8 cellular contexts compared by ENCODE assay signal in genomic region chr19:18117364-18117691, GRCh38. TPM values are rescaled to one million over a fixed set of nuclear protein-coding genes. Genes with fewer than 3 reads are reported as not detected.
DNase-seq lines count a peak whose midpoint lies in the region; ATAC-seq, FAIRE-seq and TF ChIP-seq lines count a peak whose summit lies in the region.

No MANE protein-coding gene starts in this region.

- H3K36me3 Mint-ChIP-seq in activated T-helper 1 cell treated with anti-CD3 and anti-CD28 coated beads, Interleukin-12 subunit alpha, Interleukin-12 subunit beta, Interleukin-2, Interleukin-4 antibody, amounts not matched to agents 30 ng/mL and 10 ng/mL and 1 ng/mL, durations not matched to agents 14 hours and 24 hours and 36 hours (ENCODE audit: low read depth) = peaks cover 3% of the 10 kb centered on the region

- H3K9me3 Mint-ChIP-seq in activated T-helper 1 cell treated with anti-CD3 and anti-CD28 coated beads, Interleukin-12 subunit alpha, Interleukin-12 subunit beta, Interleukin-2, Interleukin-4 antibody, amounts not matched to agents 30 ng/mL and 10 ng/mL and 1 ng/mL, durations not matched to agents 14 hours and 24 hours and 36 hours = no peaks in the 10 kb centered on the region

- peak overlapping the region; percentile 77 for H3K27ac Mint-ChIP-seq in activated T-helper 1 cell treated with anti-CD3 and anti-CD28 coated beads, Interleukin-12 subunit alpha, Interleukin-12 subunit beta, Interleukin-2, Interleukin-4 antibody, amounts not matched to agents 30 ng/mL and 10 ng/mL and 1 ng/mL, durations not matched to agents 14 hours and 24 hours and 36 hours

- no peaks in the 10 kb centered on the region for H3K27me3 ChIP-seq in keratinocyte (ENCODE audit: control insufficient read depth, extremely low read depth, insufficient read depth, low read length)
- no peaks in the 10 kb centered on the region for H3K27me3 ChIP-seq in testis
- H3K27me3 ChIP-seq in aorta (ENCODE audit: control insufficient read depth in 1 of 2, insufficient read depth in 2 of 2, low read length in 1 of 2) = no peaks in the 10 kb centered on the region

- no peak for TF ChIP-seq CTCF in keratinocyte (optimal IDR thresholded peaks at IDR 0.05 in 1 of 3, IDR thresholded peaks at IDR 0.05 in 1 of 3, conservative IDR thresholded peaks at IDR 0.05 in 1 of 3; ENCODE audit: extremely low read depth in 1 of 3, insufficient read depth in 2 of 3, low read length in 3 of 3)
- TF ChIP-seq CTCF in testis (IDR thresholded peaks at IDR 0.05) = no peak

- H2AFZ ChIP-seq in keratinocyte (ENCODE audit: control insufficient read depth, low read length) = peak overlapping the region; percentile 26

- TF ChIP-seq POLR2A in testis (IDR thresholded peaks at IDR 0.05) = no peak

- H3K4me3 ChIP-seq in keratinocyte (ENCODE audit: control insufficient read depth in 2 of 3, extremely low read depth in 1 of 3, insufficient read depth in 2 of 3, low read depth in 1 of 3, low read length in 3 of 3) (peak overlapping the region in 2 of 3 experiments; percentile 23 to 56), testis (peak overlapping the region; percentile 76 to 79), aorta (ENCODE audit: low read length in 2 of 2) (no peak overlapping the region)

- ATAC-seq in HG03342 (IDR thresholded peaks at IDR 0.05; ENCODE audit: unreplicated experiment) (no peak), aorta (ENCODE audit: low FRiP score) (no peak), HG02588 (IDR thresholded peaks at IDR 0.05; ENCODE audit: unreplicated experiment) (no peak)

- no peak overlapping the region for H3K27ac ChIP-seq in keratinocyte (ENCODE audit: control insufficient read depth, insufficient read depth, low read length)
- no peak overlapping the region for H3K27ac ChIP-seq in testis
- no peak overlapping the region for H3K27ac ChIP-seq in aorta (ENCODE audit: low read depth in 1 of 2, low read length in 2 of 2)

- H3K9me1 ChIP-seq in keratinocyte (ENCODE audit: control insufficient read depth, extremely low read depth, insufficient read depth, low read length) = no peaks in the 10 kb centered on the region

- no peaks in the 10 kb centered on the region for H3K79me2 ChIP-seq in keratinocyte (ENCODE audit: control insufficient read depth, insufficient read depth, low read length)

- H4K20me1 ChIP-seq in keratinocyte (ENCODE audit: control insufficient read depth, extremely low read depth, insufficient read depth, low read length) = no peaks in the 10 kb centered on the region

- FAIRE-seq in keratinocyte (lab: Jason Lieb, UNC) = no peak

- no peaks in the 10 kb centered on the region for H3K27me3 Mint-ChIP-seq in activated T-helper 1 cell treated with anti-CD3 and anti-CD28 coated beads, Interleukin-12 subunit alpha, Interleukin-12 subunit beta, Interleukin-2, Interleukin-4 antibody, amounts not matched to agents 30 ng/mL and 10 ng/mL and 1 ng/mL, durations not matched to agents 14 hours and 24 hours and 36 hours (ENCODE audit: insufficient read depth)

- 6 to 14% methylated on average over 11 of the region's 11 CpGs for WGBS in testis, 2 donors
- 5 to 11% methylated on average over 11 of the region's 11 CpGs for WGBS in aorta, 2 donors

- H3K4me1 Mint-ChIP-seq in activated T-helper 1 cell treated with anti-CD3 and anti-CD28 coated beads, Interleukin-12 subunit alpha, Interleukin-12 subunit beta, Interleukin-2, Interleukin-4 antibody, amounts not matched to agents 30 ng/mL and 10 ng/mL and 1 ng/mL, durations not matched to agents 14 hours and 24 hours and 36 hours (ENCODE audit: low read depth) = peaks cover 34% of the 10 kb centered on the region

- H3K4me1 ChIP-seq in keratinocyte (ENCODE audit: control insufficient read depth, extremely low read depth, insufficient read depth, low read length) = peaks cover 10% of the 10 kb centered on the region
- H3K4me1 ChIP-seq in testis = peaks cover 21% of the 10 kb centered on the region
- H3K4me1 ChIP-seq in aorta (ENCODE audit: control insufficient read depth in 1 of 2, insufficient read depth in 2 of 2, low read length in 2 of 2) = no peaks in the 10 kb centered on the region

- H3K9ac ChIP-seq in keratinocyte (ENCODE audit: control insufficient read depth, extremely low read depth, insufficient read depth, low read length) = no peak overlapping the region

- H3K4me2 ChIP-seq in keratinocyte (ENCODE audit: control insufficient read depth, extremely low read depth, insufficient read depth, low read depth, low read length) = peak overlapping the region; percentile 54

- intact Hi-C loops in activated T-helper 1 cell treated with anti-CD3 and anti-CD28 coated beads, Interleukin-12 subunit alpha, Interleukin-12 subunit beta, Interleukin-2, Interleukin-4 antibody, amounts not matched to agents 30 ng/mL and 10 ng/mL and 1 ng/mL, durations not matched to agents 14 hours and 24 hours and 36 hours (cut with micrococcal nuclease) = loop anchor here (1.0 kb wide), 3 partner anchors 13 to 87 kb away; partner anchors contain the start of gene RAB3A
- intact Hi-C loops in testis (cut with DNase I; ENCODE audit: low total_unique reads) = loop anchor here (5.0 to 10.0 kb wide), 2 partner anchors 47 to 135 kb away; no protein-coding TSS in a partner anchor
- intact Hi-C loops in aorta (cut with DNase I) = loop anchor here (5.0 kb wide), 2 partner anchors 35 to 45 kb away; partner anchors contain the start of gene PIK3R2 (in 1 of the 2)

- H3K36me3 ChIP-seq in keratinocyte (ENCODE audit: control insufficient read depth in 2 of 2, extremely low read depth in 1 of 2, insufficient read depth in 2 of 2, low read length in 2 of 2) (no peaks in the 10 kb centered on the region), testis (ENCODE audit: low read depth, missing control alignments) (no peaks in the 10 kb centered on the region), aorta (ENCODE audit: control insufficient read depth in 1 of 2, insufficient read depth in 2 of 2, low read length in 1 of 2) (no peaks in the 10 kb centered on the region)

- H3K4me3 Mint-ChIP-seq in activated T-helper 1 cell treated with anti-CD3 and anti-CD28 coated beads, Interleukin-12 subunit alpha, Interleukin-12 subunit beta, Interleukin-2, Interleukin-4 antibody, amounts not matched to agents 30 ng/mL and 10 ng/mL and 1 ng/mL, durations not matched to agents 14 hours and 24 hours and 36 hours = peak overlapping the region; percentile 77

- DNase-seq in activated CD8-positive, alpha-beta memory T cell treated with anti-CD3 and anti-CD28 coated beads for 24 hours = peak; percentile 62
- no peak for DNase-seq in activated CD8-positive, alpha-beta memory T cell treated with anti-CD3 and anti-CD28 coated beads, Interleukin-2, amount 50 U/mL, for 4 hours
- no peak for DNase-seq in activated T-helper 1 cell treated with anti-CD3 and anti-CD28 coated beads, Interleukin-12 subunit alpha, Interleukin-12 subunit beta, Interleukin-2, Interleukin-4 antibody, amounts not matched to agents 30 ng/mL and 10 ng/mL and 1 ng/mL, durations not matched to agents 14 hours and 24 hours and 36 hours (ENCODE audit: low spot score)
- DNase-seq in keratinocyte (ENCODE audit: low read depth, low spot score) (no peak), testis (no peak), aorta (no peak)

- dilution Hi-C loops in keratinocyte (cut with MboI; ENCODE audit: extremely low pct_ligation_motif_present, low sequenced_read_pairs) = no loop called here

- no peaks in the 10 kb centered on the region for H3K9me3 ChIP-seq in keratinocyte (ENCODE audit: control insufficient read depth, low read depth, low read length)
- no peaks in the 10 kb centered on the region for H3K9me3 ChIP-seq in testis
- no peaks in the 10 kb centered on the region for H3K9me3 ChIP-seq in aorta (ENCODE audit: control insufficient read depth, low read length)

RNA-seq across cellular contexts. Expression of gene MAST3, which starts 19.8 kb away (rescaled TPM):
- 16.5 and 17.6 TPM in 2 replicates for total RNA-seq in activated T-helper 1 cell treated with anti-CD3 and anti-CD28 coated beads, Interleukin-12 subunit alpha, Interleukin-12 subunit beta, Interleukin-2, Interleukin-4 antibody, amounts not matched to agents 30 ng/mL and 10 ng/mL and 1 ng/mL, durations not matched to agents 14 hours and 24 hours and 36 hours
- polyA plus RNA-seq in keratinocyte = 0.73 to 1.4 TPM (median 0.76 TPM) in 3 replicates
- 1.8 TPM for polyA plus RNA-seq in keratinocyte (2011; ENCODE audit: low read depth)
- 0.86 and 1.5 TPM in 2 replicates for polyA plus RNA-seq in keratinocyte (2011; cell fraction: cytosol; rRNA removed)
- polyA plus RNA-seq in keratinocyte (2011; cell fraction: nucleus; rRNA removed) = 3.7 and 4.3 TPM in 2 replicates
- 1.9 and 2.3 TPM in 2 replicates for polyA plus RNA-seq in keratinocyte (2012; ENCODE audit: low replicate concordance)
- 1.6 to 7.7 TPM (median 2.5 TPM) in 3 replicates for polyA minus RNA-seq in keratinocyte
- polyA minus RNA-seq in keratinocyte (2011; cell fraction: cytosol; rRNA and poly(A)+ RNA removed) = 5.0 TPM
- 4.4 and 5.1 TPM in 2 replicates for polyA minus RNA-seq in keratinocyte (2011; cell fraction: nucleus; rRNA and poly(A)+ RNA removed)
- 10 to 100 TPM in 1 of 2 donors, 1 to 10 TPM in 1; 9.7 to 11.2 TPM for total RNA-seq in testis
- polyA plus RNA-seq in testis (ENCODE audit: insufficient read depth, low read depth, low replicate concordance) = 5.0 TPM
- 10 to 100 TPM; 21.5 to 25.2 TPM for total RNA-seq in aorta
- 10 to 100 TPM in 1 of 2 donors, 1 to 10 TPM in 1; 4.4 to 32.7 TPM for polyA plus RNA-seq in aorta

RNA-seq across cellular contexts. Expression of gene IL12RB1, which starts 30.6 kb away (rescaled TPM):
- 44.5 and 47.5 TPM in 2 replicates for total RNA-seq in activated T-helper 1 cell treated with anti-CD3 and anti-CD28 coated beads, Interleukin-12 subunit alpha, Interleukin-12 subunit beta, Interleukin-2, Interleukin-4 antibody, amounts not matched to agents 30 ng/mL and 10 ng/mL and 1 ng/mL, durations not matched to agents 14 hours and 24 hours and 36 hours
- polyA plus RNA-seq in keratinocyte (0.09 TPM in 1 of 3 replicates, not detected in the others), testis (ENCODE audit: insufficient read depth, low read depth, low replicate concordance) (1.8 TPM), aorta (under 1 TPM; 0.69 to 0.75 TPM)
- not detected for polyA plus RNA-seq in keratinocyte (2011; ENCODE audit: low read depth)
- polyA plus RNA-seq in keratinocyte (2011; cell fraction: cytosol; rRNA removed) = 0.08 TPM in 1 of 2 replicates, not detected in the other
- polyA plus RNA-seq in keratinocyte (2011; cell fraction: nucleus; rRNA removed) = 0.10 TPM in 1 of 2 replicates, not detected in the other
- polyA plus RNA-seq in keratinocyte (2012; ENCODE audit: low replicate concordance) = 0.07 TPM in 1 of 2 replicates, not detected in the other
- polyA minus RNA-seq in keratinocyte = 0.36 to 0.46 TPM in 2 of 3 replicates, not detected in the other
- not detected for polyA minus RNA-seq in keratinocyte (2011; cell fraction: cytosol; rRNA and poly(A)+ RNA removed)
- polyA minus RNA-seq in keratinocyte (2011; cell fraction: nucleus; rRNA and poly(A)+ RNA removed) = not detected in 2 replicates
- total RNA-seq in testis (1 to 10 TPM in 1 of 2 donors, under 1 TPM in 1; 0.39 to 2.5 TPM), aorta (1 to 10 TPM; 1.7 to 2.6 TPM)

RNA-seq across cellular contexts. Expression of gene PIK3R2, which starts 35.6 kb away (rescaled TPM):
- 14.7 and 15.6 TPM in 2 replicates for total RNA-seq in activated T-helper 1 cell treated with anti-CD3 and anti-CD28 coated beads, Interleukin-12 subunit alpha, Interleukin-12 subunit beta, Interleukin-2, Interleukin-4 antibody, amounts not matched to agents 30 ng/mL and 10 ng/mL and 1 ng/mL, durations not matched to agents 14 hours and 24 hours and 36 hours
- polyA plus RNA-seq in keratinocyte = 12.4 to 19.6 TPM (median 13.9 TPM) in 3 replicates
- 17.3 TPM for polyA plus RNA-seq in keratinocyte (2011; ENCODE audit: low read depth)
- polyA plus RNA-seq in keratinocyte (2011; cell fraction: cytosol; rRNA removed) = 14.3 and 24.9 TPM in 2 replicates
- 20.3 and 26.5 TPM in 2 replicates for polyA plus RNA-seq in keratinocyte (2011; cell fraction: nucleus; rRNA removed)
- polyA plus RNA-seq in keratinocyte (2012; ENCODE audit: low replicate concordance) = 10.5 and 37.4 TPM in 2 replicates
- polyA minus RNA-seq in keratinocyte = 16.5 to 28.9 TPM (median 25.3 TPM) in 3 replicates
- 30.9 TPM for polyA minus RNA-seq in keratinocyte (2011; cell fraction: cytosol; rRNA and poly(A)+ RNA removed)
- polyA minus RNA-seq in keratinocyte (2011; cell fraction: nucleus; rRNA and poly(A)+ RNA removed) = 17.0 and 22.8 TPM in 2 replicates
- 10 to 100 TPM; 87.6 to 94.3 TPM for total RNA-seq in testis
- polyA plus RNA-seq in testis (ENCODE audit: insufficient read depth, low read depth, low replicate concordance) = 21.0 TPM
- 10 to 100 TPM; 14.1 to 21.8 TPM for total RNA-seq in aorta
- 1 to 10 TPM; 1.8 to 5.1 TPM for polyA plus RNA-seq in aorta

RNA-seq across cellular contexts. Expression of gene IFI30, which starts 56.3 kb away (rescaled TPM):
- 45.3 and 49.9 TPM in 2 replicates for total RNA-seq in activated T-helper 1 cell treated with anti-CD3 and anti-CD28 coated beads, Interleukin-12 subunit alpha, Interleukin-12 subunit beta, Interleukin-2, Interleukin-4 antibody, amounts not matched to agents 30 ng/mL and 10 ng/mL and 1 ng/mL, durations not matched to agents 14 hours and 24 hours and 36 hours
- polyA plus RNA-seq in keratinocyte = 28.1 to 72.7 TPM (median 31.3 TPM) in 3 replicates
- polyA plus RNA-seq in keratinocyte (2011; ENCODE audit: low read depth) = 1.4 TPM
- 35.2 and 51.3 TPM in 2 replicates for polyA plus RNA-seq in keratinocyte (2011; cell fraction: cytosol; rRNA removed)
- 40.5 and 44.3 TPM in 2 replicates for polyA plus RNA-seq in keratinocyte (2011; cell fraction: nucleus; rRNA removed)
- 24.7 and 25.7 TPM in 2 replicates for polyA plus RNA-seq in keratinocyte (2012; ENCODE audit: low replicate concordance)
- 17.7 to 74.4 TPM (median 35.2 TPM) in 3 replicates for polyA minus RNA-seq in keratinocyte
- 50.3 TPM for polyA minus RNA-seq in keratinocyte (2011; cell fraction: cytosol; rRNA and poly(A)+ RNA removed)
- 16.6 and 30.2 TPM in 2 replicates for polyA minus RNA-seq in keratinocyte (2011; cell fraction: nucleus; rRNA and poly(A)+ RNA removed)
- 1 to 10 TPM; 3.2 to 7.4 TPM for total RNA-seq in testis
- polyA plus RNA-seq in testis (ENCODE audit: insufficient read depth, low read depth, low replicate concordance) = 47.6 TPM
- total RNA-seq in aorta = 10 to 100 TPM; 85.2 to 92.7 TPM
- 100 to 1,000 TPM in 1 of 2 donors, 10 to 100 TPM in 1; 35.0 to 107 TPM for polyA plus RNA-seq in aorta

Comparison
In these comparisons a context has a peak if more than half of its experiments do, and no peak if none do; other contexts are left out.
1. H3K4me3 ChIP-seq: peak in keratinocyte (2 of 3) and testis (2 of 2); none in aorta (0 of 2).
2. RNA of gene IL12RB1, which starts 30.6 kb away (total RNA-seq): 44.5 to 47.5 TPM in activated T-helper 1 cell treated with anti-CD3 and anti-CD28 coated beads, Interleukin-12 subunit alpha, Interleukin-12 subunit beta, Interleukin-2, Interleukin-4 antibody, amounts not matched to agents 30 ng/mL and 10 ng/mL and 1 ng/mL, durations not matched to agents 14 hours and 24 hours and 36 hours; 1.7 to 2.6 TPM in aorta and 0.39 to 2.5 TPM in testis; every median in the first group is over 10 times any median in the second.